In the genomic region with DNA sequence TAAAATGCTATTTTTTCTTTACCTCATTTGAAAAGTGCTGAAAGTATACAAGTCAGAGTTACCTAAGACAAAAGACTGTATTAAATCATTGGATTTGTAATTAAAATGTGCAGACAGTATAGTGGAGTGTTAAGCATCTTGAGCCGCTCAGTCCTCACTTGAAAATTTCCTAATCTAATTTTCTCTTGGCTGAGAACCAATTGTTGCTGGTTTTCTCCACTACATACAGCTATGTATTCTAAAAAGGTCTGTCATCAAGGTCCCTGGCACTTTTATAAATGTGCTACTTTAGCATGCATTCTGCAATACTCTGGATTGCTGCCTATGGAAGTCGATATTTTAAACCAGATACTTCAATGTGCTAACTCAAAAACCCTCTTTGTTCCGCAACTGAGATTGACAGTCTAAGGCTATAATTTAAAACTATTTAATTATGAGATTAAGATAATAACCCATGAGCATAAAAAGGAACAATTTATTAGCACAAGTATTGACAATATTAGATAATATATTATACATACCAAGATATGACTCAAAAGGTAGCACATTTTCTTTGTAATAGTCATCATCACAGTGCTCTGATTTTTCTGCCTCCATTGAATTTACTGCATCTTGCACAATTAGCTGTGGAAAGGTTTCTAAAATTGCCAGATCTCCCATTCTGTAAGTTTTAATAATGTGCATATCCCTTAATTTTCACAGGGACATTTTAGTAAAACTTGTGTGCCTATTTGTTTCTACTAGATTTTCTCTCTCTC, we compare ENCODE assay signal across 20 cellular contexts.
"Had no signal": no experiment of that assay in that cellular context is flagged by ENCODE, and none has a peak within 500 bp of the region (broad histone marks: within the 10 kb centered on the region; RNA-seq: fewer than 3 reads in every experiment).

No MANE protein-coding gene starts in this region.

- H3K9me3 Mint-ChIP-seq: type B pancreatic cell had no signal

- H3K36me3 Mint-ChIP-seq: activated naive CD8-positive, alpha-beta T cell treated with anti-CD3 and anti-CD28 coated beads, Interleukin-2, amount 10 ng/mL, durations not matched to agents 7 days and 5 days; memory B cell; naive thymus-derived CD4-positive, alpha-beta T cell; type B pancreatic cell had no signal

- ATAC-seq: esophagus mucosa; mucosa of descending colon; naive thymus-derived CD4-positive, alpha-beta T cell; stimulated activated naive CD8-positive, alpha-beta T cell treated with anti-CD3 and anti-CD28 coated beads, Interleukin-15, amount 100 ng/mL, for 72 hours had no signal

- H3K27me3 ChIP-seq: breast epithelium, ovary, sigmoid colon, spleen had no signal

- H3K27me3 Mint-ChIP-seq: activated CD4-positive, alpha-beta T cell treated with anti-CD3 and anti-CD28 coated beads, Interleukin-2, amount 10 ng/mL, durations not matched to agents 24 days and 14 days; activated naive CD8-positive, alpha-beta T cell treated with anti-CD3 and anti-CD28 coated beads, Interleukin-2, amount 10 ng/mL, durations not matched to agents 7 days and 5 days; memory B cell; naive thymus-derived CD4-positive, alpha-beta T cell; stimulated activated naive CD8-positive, alpha-beta T cell treated with anti-CD3 and anti-CD28 coated beads, Interleukin-15, amount 100 ng/mL, for 72 hours; type B pancreatic cell had no signal

- H3K9me3 ChIP-seq: breast epithelium, left ventricle myocardium inferior, mucosa of descending colon, ovary, sigmoid colon had no signal

- H3K4me1 Mint-ChIP-seq: activated CD4-positive, alpha-beta T cell treated with anti-CD3 and anti-CD28 coated beads, Interleukin-2, amount 10 ng/mL, durations not matched to agents 24 days and 14 days; activated naive CD8-positive, alpha-beta T cell treated with anti-CD3 and anti-CD28 coated beads, Interleukin-2, amount 10 ng/mL, durations not matched to agents 7 days and 5 days; memory B cell; naive thymus-derived CD4-positive, alpha-beta T cell; stimulated activated naive CD8-positive, alpha-beta T cell treated with anti-CD3 and anti-CD28 coated beads, Interleukin-15, amount 100 ng/mL, for 72 hours had no signal

- H3K4me3 Mint-ChIP-seq: activated CD4-positive, alpha-beta T cell treated with anti-CD3 and anti-CD28 coated beads, Interleukin-2, amount 10 ng/mL, durations not matched to agents 24 days and 14 days; activated naive CD8-positive, alpha-beta T cell treated with anti-CD3 and anti-CD28 coated beads, Interleukin-2, amount 10 ng/mL, durations not matched to agents 7 days and 5 days; memory B cell; naive thymus-derived CD4-positive, alpha-beta T cell; stimulated activated naive CD8-positive, alpha-beta T cell treated with anti-CD3 and anti-CD28 coated beads, Interleukin-15, amount 100 ng/mL, for 72 hours; T-helper 2 cell treated with Interferon-gamma antibody and Interleukin-4, amounts not matched to agents 5 μg/mL and 100 μg/mL, for 36 hours; type B pancreatic cell had no signal

- H3K27ac Mint-ChIP-seq: activated CD4-positive, alpha-beta T cell treated with anti-CD3 and anti-CD28 coated beads, Interleukin-2, amount 10 ng/mL, durations not matched to agents 24 days and 14 days; activated naive CD8-positive, alpha-beta T cell treated with anti-CD3 and anti-CD28 coated beads, Interleukin-2, amount 10 ng/mL, durations not matched to agents 7 days and 5 days; memory B cell; naive thymus-derived CD4-positive, alpha-beta T cell; stimulated activated naive CD8-positive, alpha-beta T cell treated with anti-CD3 and anti-CD28 coated beads, Interleukin-15, amount 100 ng/mL, for 72 hours; T-helper 2 cell treated with Interferon-gamma antibody and Interleukin-4, amounts not matched to agents 5 μg/mL and 100 μg/mL, for 36 hours; type B pancreatic cell had no signal

- H3K4me3 ChIP-seq: breast epithelium, left ventricle myocardium inferior, mucosa of descending colon, ovary, sigmoid colon, spleen had no signal

- DNase-seq: activated CD4-positive, alpha-beta T cell treated with anti-CD3 and anti-CD28 coated beads, Interleukin-2, amount 10 ng/mL, durations not matched to agents 24 days and 14 days; activated CD4-positive, CD25-positive, alpha-beta regulatory T cell; activated CD8-positive, alpha-beta memory T cell treated with anti-CD3 and anti-CD28 coated beads for 24 hours; activated gamma-delta T cell treated with Interleukin-2 at 50 U/mL for 16 hours; activated naive CD8-positive, alpha-beta T cell treated with anti-CD3 and anti-CD28 coated beads, Interleukin-2, amount 10 ng/mL, durations not matched to agents 7 days and 5 days; aorta; hippocampal formation; kidney; left ventricle myocardium inferior; mucosa of descending colon; naive thymus-derived CD4-positive, alpha-beta T cell; ovary; sigmoid colon; spleen; stimulated activated naive CD8-positive, alpha-beta T cell treated with anti-CD3 and anti-CD28 coated beads, Interleukin-15, amount 100 ng/mL, for 72 hours had no signal

- H3K27ac ChIP-seq: breast epithelium, left ventricle myocardium inferior, ovary, sigmoid colon, spleen had no signal

- H3K4me1 ChIP-seq: breast epithelium, left ventricle myocardium inferior, sigmoid colon, spleen had no signal

- H3K36me3 ChIP-seq: breast epithelium, left ventricle myocardium inferior, ovary, sigmoid colon, spleen had no signal
